In the genomic region with DNA sequence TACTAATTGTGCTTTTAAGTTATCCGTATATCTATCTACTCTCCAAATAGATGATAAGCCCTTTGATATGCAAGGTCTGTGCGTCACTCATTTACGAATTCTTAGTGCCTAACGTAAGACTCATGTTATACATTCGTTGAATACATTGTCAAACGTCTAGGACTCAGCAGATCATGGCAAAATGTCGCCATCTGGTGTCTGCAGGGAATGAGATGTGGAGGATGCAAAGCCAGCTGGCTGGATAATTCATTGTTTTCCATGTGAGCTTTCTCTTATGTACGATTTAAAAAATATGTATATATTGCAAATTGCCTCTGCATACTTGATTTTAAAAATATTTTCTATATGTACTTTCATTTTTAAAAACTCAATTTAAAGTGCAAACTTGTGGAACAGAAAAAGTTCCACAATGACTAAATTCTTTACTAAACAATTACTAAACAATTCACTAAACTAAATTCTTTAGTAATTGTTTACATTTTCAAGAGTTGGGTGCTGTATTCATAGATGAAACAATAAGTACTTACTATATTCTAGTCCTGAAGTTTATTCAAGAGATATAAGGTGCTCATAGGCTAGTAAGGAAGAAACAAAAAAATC, we compare ENCODE assay signal across 8 cellular contexts. TPM values are rescaled to one million over a fixed set of nuclear protein-coding genes. Genes with fewer than 3 reads are reported as not detected.
A peak's percentile ranks its signal among the peaks of the same experiment; 100 is the strongest.
DNase-seq lines count a peak whose midpoint lies in the region; ATAC-seq and TF ChIP-seq lines count a peak whose summit lies in the region.

No MANE protein-coding gene starts in this region.

- DNase-seq in DMS 273 (lab: John Stamatoyannopoulos, UW; ENCODE audit: unreplicated experiment) = peak; percentile 84
- DNase-seq in DMS 273 treated with DMSO at 0.1 percent for 48 hours (lab: John Stamatoyannopoulos, UW) = no peak
- peak; percentile 36 for DNase-seq in HuH-7 (ENCODE audit: low spot score)
- DNase-seq in OCI-LY7 (ENCODE audit: low spot score) = peak; percentile 26
- DNase-seq in activated T-cell treated with anti-CD3 and anti-CD28 coated beads, Interleukin-2, amount 50 U/mL, for 72 hours = peak; percentile 57 to 63
- peak; percentile 34 for DNase-seq in fibroblast of the conjunctiva (ENCODE audit: low read depth)
- peak; percentile 20 to 42 (median 32) for DNase-seq in ovary

- H3K9me3 ChIP-seq in OCI-LY7 (ENCODE audit: low read length) = no peaks in the 10 kb centered on the region
- no peaks in the 10 kb centered on the region for H3K9me3 ChIP-seq in ovary

- ATAC-seq in activated T-cell treated with anti-CD3 and anti-CD28 coated beads, Interleukin-2, amount 50 U/mL, for 72 hours (replicated peaks in 1 of 2) = peak; percentile 62 to 66
- no peak for ATAC-seq in HG03521 (IDR thresholded peaks at IDR 0.05; ENCODE audit: unreplicated experiment)

- peaks cover 5% of the 10 kb centered on the region for H3K4me1 Mint-ChIP-seq in activated T-cell treated with anti-CD3 and anti-CD28 coated beads, Interleukin-2, amount 50 U/mL, for 72 hours (ENCODE audit: low read depth)

- H3K4me3 ChIP-seq in OCI-LY7 (ENCODE audit: low read depth, low read length, poor library complexity, severe bottlenecking) (no peak overlapping the region), ovary (no peak overlapping the region)

- no peaks in the 10 kb centered on the region for H3K27me3 ChIP-seq in ovary

- 2 to 3% (median 2%) methylated on average over 8 of the region's 8 CpGs for WGBS in ovary, 3 donors

- H3K27ac ChIP-seq in OCI-LY7 (ENCODE audit: low read depth, low read length, poor library complexity, severe bottlenecking) (no peak overlapping the region), ovary (no peak overlapping the region)

- no TSS peak for BruUV-seq in OCI-LY7 (replicated peaks; lab: Mats Ljungman, UMichigan)

- H3K9me3 Mint-ChIP-seq in activated T-cell treated with anti-CD3 and anti-CD28 coated beads, Interleukin-2, amount 50 U/mL, for 72 hours = no peaks in the 10 kb centered on the region

- H2AFZ ChIP-seq in OCI-LY7 (ENCODE audit: low read length) = no peak overlapping the region

- CTCF ChIA-PET in OCI-LY7 (lab: Charles Lee; ENCODE audit: unreplicated experiment) = interaction anchor here (1.1 kb wide), 1 partner anchor 66 kb away, joined by 3 read pairs; no protein-coding TSS in a partner anchor

- H3K4me3 Mint-ChIP-seq in activated T-cell treated with anti-CD3 and anti-CD28 coated beads, Interleukin-2, amount 50 U/mL, for 72 hours = no peak overlapping the region

- peaks cover 18% of the 10 kb centered on the region for H3K27me3 Mint-ChIP-seq in activated T-cell treated with anti-CD3 and anti-CD28 coated beads, Interleukin-2, amount 50 U/mL, for 72 hours (ENCODE audit: low read depth)

- TF ChIP-seq POLR2A in ovary (IDR thresholded peaks at IDR 0.05) = no peak

- H3K79me2 ChIP-seq in OCI-LY7 (ENCODE audit: insufficient read depth, low read depth, low read length) = no peaks in the 10 kb centered on the region

- H3K4me1 ChIP-seq in OCI-LY7 (ENCODE audit: insufficient read depth, low read length, poor library complexity, severe bottlenecking) = no peaks in the 10 kb centered on the region
- H3K4me1 ChIP-seq in ovary (ENCODE audit: insufficient read depth) = peaks cover 2% of the 10 kb centered on the region

- no peak overlapping the region for H3K4me2 ChIP-seq in OCI-LY7 (ENCODE audit: low read length)

- peak overlapping the region; percentile 68 for H3K27ac Mint-ChIP-seq in activated T-cell treated with anti-CD3 and anti-CD28 coated beads, Interleukin-2, amount 50 U/mL, for 72 hours

- TF ChIP-seq EP300 in ovary (IDR thresholded peaks at IDR 0.05) = no peak

- H4K20me1 ChIP-seq in OCI-LY7 (ENCODE audit: insufficient read depth, low read length) = no peaks in the 10 kb centered on the region

- H3K9me2 ChIP-seq in OCI-LY7 (ENCODE audit: insufficient read depth, low read length) = no peaks in the 10 kb centered on the region

- POLR2A ChIA-PET in OCI-LY7 (lab: Charles Lee) = interaction anchor here (0.8 to 1.1 kb wide), 2 partner anchors 12 to 14 kb away, joined by 3 to 5 read pairs; no protein-coding TSS in a partner anchor

- no peaks in the 10 kb centered on the region for H3K36me3 Mint-ChIP-seq in activated T-cell treated with anti-CD3 and anti-CD28 coated beads, Interleukin-2, amount 50 U/mL, for 72 hours (ENCODE audit: insufficient read depth in 2 of 2)

- TF ChIP-seq CTCF in OCI-LY7 (conservative IDR thresholded peaks at IDR 0.05; ENCODE audit: low read length) (peak; percentile 77), ovary (IDR thresholded peaks at IDR 0.05) (peak; percentile 29 to 59 (median 44))

- no peaks in the 10 kb centered on the region for H3K36me3 ChIP-seq in OCI-LY7 (ENCODE audit: insufficient read depth, low read length)
- H3K36me3 ChIP-seq in ovary = no peaks in the 10 kb centered on the region

- intact Hi-C loops in OCI-LY7 (cut with micrococcal nuclease; ENCODE audit: unreplicated experiment) = loop anchor here (1.0 kb wide), 1 partner anchor 66 kb away; no protein-coding TSS in a partner anchor
- intact Hi-C loops in ovary (cut with DNase I) = loop anchor here (2.0 to 10.0 kb wide), 5 partner anchors 123 to 195 kb away; no protein-coding TSS in a partner anchor

RNA-seq across cellular contexts. Expression of a gene that starts 33.8 kb away (rescaled TPM):
- total RNA-seq in OCI-LY7 (2014; rRNA removed; shearing (Covaris generic)) = 15.9 and 19.6 TPM in 2 replicates
- total RNA-seq in OCI-LY7 (2022) (15.5 and 16.7 TPM in 2 replicates), ovary (10 to 100 TPM in 5 of 7 donors, 1 to 10 TPM in 2; 4.7 to 20.8 (median 13.3) TPM)
- 10 to 100 TPM in 1 of 2 donors, 1 to 10 TPM in 1; 8.6 to 11.5 TPM for total RNA-seq in activated T-cell treated with anti-CD3 and anti-CD28 coated beads, Interleukin-2, amount 50 U/mL, for 72 hours
- polyA plus RNA-seq in ovary = 10 to 100 TPM in 1 of 2 donors, 1 to 10 TPM in 1; 9.9 to 10.7 TPM

RNA-seq across cellular contexts. Expression of a gene that starts 46.6 kb away (rescaled TPM):
- not detected in 2 replicates for total RNA-seq in OCI-LY7 (2014; rRNA removed; shearing (Covaris generic))
- total RNA-seq in OCI-LY7 (2022) = not detected in 2 replicates
- not detected for total RNA-seq in activated T-cell treated with anti-CD3 and anti-CD28 coated beads, Interleukin-2, amount 50 U/mL, for 72 hours
- not detected for total RNA-seq in ovary
- not detected for polyA plus RNA-seq in ovary

RNA-seq across cellular contexts. Expression of a gene that starts 53.3 kb away (rescaled TPM):
- not detected in 2 replicates for total RNA-seq in OCI-LY7 (2014; rRNA removed; shearing (Covaris generic))
- not detected in 2 replicates for total RNA-seq in OCI-LY7 (2022)
- under 1 TPM in 1 of 2 donors, not detected in 1; 0.05 TPM for total RNA-seq in activated T-cell treated with anti-CD3 and anti-CD28 coated beads, Interleukin-2, amount 50 U/mL, for 72 hours
- 1 to 10 TPM in 5 of 7 donors, under 1 TPM in 2; 0.66 to 3.1 (median 1.2) TPM for total RNA-seq in ovary
- polyA plus RNA-seq in ovary = 1 to 10 TPM; 1.4 to 2.9 TPM
